2 cellular contexts compared by ENCODE assay signal in the genomic region with DNA sequence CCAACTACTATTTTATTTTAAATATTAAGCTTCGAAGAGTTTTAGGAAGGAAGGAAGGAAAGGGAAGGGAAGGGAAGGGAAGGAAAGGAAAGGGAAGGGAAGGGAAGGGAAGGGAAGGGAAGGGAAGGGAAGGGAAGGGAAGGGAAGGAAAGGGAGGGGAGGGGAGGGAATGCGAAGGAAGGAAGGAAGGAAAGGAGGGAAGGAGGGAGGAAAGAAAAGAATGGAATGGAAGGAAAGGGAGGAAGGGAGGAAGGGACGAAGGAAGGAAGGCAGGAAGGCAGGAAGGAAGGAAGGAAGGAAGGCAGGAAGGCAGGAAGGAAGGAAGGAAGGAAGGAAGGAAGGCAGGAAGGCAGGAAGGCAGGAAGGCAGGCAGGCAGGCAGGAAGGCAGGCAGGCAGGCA. TPM values are rescaled to one million over a fixed set of nuclear protein-coding genes. Genes with fewer than 3 reads are reported as not detected.
"Had no signal": no experiment of that assay in that cellular context is flagged by ENCODE, and none has a peak within 500 bp of the region (broad histone marks: within the 10 kb centered on the region; RNA-seq: fewer than 3 reads in every experiment).

No MANE protein-coding gene starts in this region.

RNA-seq across cellular contexts. Expression of a gene that starts 29.7 kb away (rescaled TPM):
- total RNA-seq: G401, GM12878 had no signal
